ENCODE assay signal across 1 cellular context in the genomic region with DNA sequence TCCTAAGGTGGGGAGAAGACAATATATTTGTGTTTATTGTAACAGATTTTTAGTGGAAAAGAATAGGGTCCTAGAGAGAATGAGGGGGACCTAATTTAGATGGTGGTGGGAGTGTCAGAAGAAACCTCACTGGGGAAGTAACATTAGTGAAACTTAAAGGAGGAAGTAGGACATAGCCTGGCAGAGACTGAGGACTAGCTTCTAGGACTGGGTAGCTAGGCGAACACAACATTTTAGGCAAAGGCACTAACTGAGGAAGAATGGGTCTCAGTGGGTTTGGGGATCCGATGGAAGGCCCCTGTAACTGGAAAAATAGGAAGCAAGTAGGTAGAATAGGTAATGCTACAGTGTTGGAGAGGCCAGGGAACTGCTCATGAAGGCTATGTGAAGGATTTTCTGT.
TF ChIP-seq lines count a peak whose summit lies in the region.

No MANE protein-coding gene starts in this region.

TF ChIP-seq in GM12878, 131 proteins besides CTCF, POLR2A, EP300 and RAD21:
- TF ChIP-seq RUNX3 (IDR thresholded peaks at IDR 0.05; ENCODE audit: low read length) (peak; percentile 25; the same call in 1 of the 2 replicates), PML (IDR thresholded peaks at IDR 0.05; ENCODE audit: low read length) (peak; percentile 49; the same call in 1 of the 2 replicates), NR2C2 (IDR thresholded peaks at IDR 0.05; ENCODE audit: borderline replicate concordance, control insufficient read depth, insufficient read length, low read depth) (no peak), MEF2B (IDR thresholded peaks at IDR 0.05; ENCODE audit: partially characterized antibody, poor library complexity, severe bottlenecking) (no peak), JUND (IDR thresholded peaks at IDR 0.05; ENCODE audit: low read depth, low read length) (no peak), EZH2 (IDR thresholded peaks at IDR 0.05; ENCODE audit: borderline replicate concordance, control insufficient read depth, low read depth, low read length) (no peak), ATF7 (IDR thresholded peaks at IDR 0.05; ENCODE audit: low read depth) (no peak), RBBP5 (conservative IDR thresholded peaks at IDR 0.05) (no peak), NFIC (IDR thresholded peaks at IDR 0.05; ENCODE audit: low read depth, low read length) (peak; percentile 23; the same call in 1 of the 2 replicates), PAX5 (IDR thresholded peaks at IDR 0.05; ENCODE audit: borderline replicate concordance, low read depth, low read length) (no peak), BRCA1 (IDR thresholded peaks at IDR 0.05; ENCODE audit: low read depth, low read length) (no peak), SMAD5 (IDR thresholded peaks at IDR 0.05; ENCODE audit: low read depth) (no peak), IKZF2 (IDR thresholded peaks at IDR 0.05) (peak; percentile 15 to 21; a peak in 2 of 4 replicates), WRNIP1 (IDR thresholded peaks at IDR 0.05; ENCODE audit: borderline replicate concordance, low read depth, low read length) (no peak), CHD1 (IDR thresholded peaks at IDR 0.05; ENCODE audit: low read depth, low read length) (no peak), SPI1 (IDR thresholded peaks at IDR 0.05; ENCODE audit: borderline replicate concordance, insufficient read depth, low read depth, low read length) (peak; percentile 78), ZNF24 (IDR thresholded peaks at IDR 0.05) (no peak), BCLAF1 (IDR thresholded peaks at IDR 0.05) (no peak), MYB (IDR thresholded peaks at IDR 0.05; ENCODE audit: borderline replicate concordance, low read depth, low read length) (no peak), GATAD2B (conservative IDR thresholded peaks at IDR 0.05; ENCODE audit: low read depth) (no peak), NKRF (conservative IDR thresholded peaks at IDR 0.05) (no peak), RELB (IDR thresholded peaks at IDR 0.05; ENCODE audit: low read depth) (0 out of 2 replicates have a peak, but pooled peaks have one; percentile 20), IKZF1 (conservative IDR thresholded peaks at IDR 0.05) (peak; percentile 42; the same call in 1 of the 2 replicates)
- TF ChIP-seq, protein P1, sequence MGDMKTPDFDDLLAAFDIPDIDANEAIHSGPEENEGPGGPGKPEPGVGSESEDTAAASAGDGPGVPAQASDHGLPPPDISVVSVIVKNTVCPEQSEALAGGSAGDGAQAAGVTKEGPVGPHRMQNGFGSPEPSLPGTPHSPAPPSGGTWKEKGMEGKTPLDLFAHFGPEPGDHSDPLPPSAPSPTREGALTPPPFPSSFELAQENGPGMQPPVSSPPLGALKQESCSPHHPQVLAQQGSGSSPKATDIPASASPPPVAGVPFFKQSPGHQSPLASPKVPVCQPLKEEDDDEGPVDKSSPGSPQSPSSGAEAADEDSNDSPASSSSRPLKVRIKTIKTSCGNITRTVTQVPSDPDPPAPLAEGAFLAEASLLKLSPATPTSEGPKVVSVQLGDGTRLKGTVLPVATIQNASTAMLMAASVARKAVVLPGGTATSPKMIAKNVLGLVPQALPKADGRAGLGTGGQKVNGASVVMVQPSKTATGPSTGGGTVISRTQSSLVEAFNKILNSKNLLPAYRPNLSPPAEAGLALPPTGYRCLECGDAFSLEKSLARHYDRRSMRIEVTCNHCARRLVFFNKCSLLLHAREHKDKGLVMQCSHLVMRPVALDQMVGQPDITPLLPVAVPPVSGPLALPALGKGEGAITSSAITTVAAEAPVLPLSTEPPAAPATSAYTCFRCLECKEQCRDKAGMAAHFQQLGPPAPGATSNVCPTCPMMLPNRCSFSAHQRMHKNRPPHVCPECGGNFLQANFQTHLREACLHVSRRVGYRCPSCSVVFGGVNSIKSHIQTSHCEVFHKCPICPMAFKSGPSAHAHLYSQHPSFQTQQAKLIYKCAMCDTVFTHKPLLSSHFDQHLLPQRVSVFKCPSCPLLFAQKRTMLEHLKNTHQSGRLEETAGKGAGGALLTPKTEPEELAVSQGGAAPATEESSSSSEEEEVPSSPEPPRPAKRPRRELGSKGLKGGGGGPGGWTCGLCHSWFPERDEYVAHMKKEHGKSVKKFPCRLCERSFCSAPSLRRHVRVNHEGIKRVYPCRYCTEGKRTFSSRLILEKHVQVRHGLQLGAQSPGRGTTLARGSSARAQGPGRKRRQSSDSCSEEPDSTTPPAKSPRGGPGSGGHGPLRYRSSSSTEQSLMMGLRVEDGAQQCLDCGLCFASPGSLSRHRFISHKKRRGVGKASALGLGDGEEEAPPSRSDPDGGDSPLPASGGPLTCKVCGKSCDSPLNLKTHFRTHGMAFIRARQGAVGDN (IDR thresholded peaks at IDR 0.05): no peak
- TF ChIP-seq, protein P2, sequence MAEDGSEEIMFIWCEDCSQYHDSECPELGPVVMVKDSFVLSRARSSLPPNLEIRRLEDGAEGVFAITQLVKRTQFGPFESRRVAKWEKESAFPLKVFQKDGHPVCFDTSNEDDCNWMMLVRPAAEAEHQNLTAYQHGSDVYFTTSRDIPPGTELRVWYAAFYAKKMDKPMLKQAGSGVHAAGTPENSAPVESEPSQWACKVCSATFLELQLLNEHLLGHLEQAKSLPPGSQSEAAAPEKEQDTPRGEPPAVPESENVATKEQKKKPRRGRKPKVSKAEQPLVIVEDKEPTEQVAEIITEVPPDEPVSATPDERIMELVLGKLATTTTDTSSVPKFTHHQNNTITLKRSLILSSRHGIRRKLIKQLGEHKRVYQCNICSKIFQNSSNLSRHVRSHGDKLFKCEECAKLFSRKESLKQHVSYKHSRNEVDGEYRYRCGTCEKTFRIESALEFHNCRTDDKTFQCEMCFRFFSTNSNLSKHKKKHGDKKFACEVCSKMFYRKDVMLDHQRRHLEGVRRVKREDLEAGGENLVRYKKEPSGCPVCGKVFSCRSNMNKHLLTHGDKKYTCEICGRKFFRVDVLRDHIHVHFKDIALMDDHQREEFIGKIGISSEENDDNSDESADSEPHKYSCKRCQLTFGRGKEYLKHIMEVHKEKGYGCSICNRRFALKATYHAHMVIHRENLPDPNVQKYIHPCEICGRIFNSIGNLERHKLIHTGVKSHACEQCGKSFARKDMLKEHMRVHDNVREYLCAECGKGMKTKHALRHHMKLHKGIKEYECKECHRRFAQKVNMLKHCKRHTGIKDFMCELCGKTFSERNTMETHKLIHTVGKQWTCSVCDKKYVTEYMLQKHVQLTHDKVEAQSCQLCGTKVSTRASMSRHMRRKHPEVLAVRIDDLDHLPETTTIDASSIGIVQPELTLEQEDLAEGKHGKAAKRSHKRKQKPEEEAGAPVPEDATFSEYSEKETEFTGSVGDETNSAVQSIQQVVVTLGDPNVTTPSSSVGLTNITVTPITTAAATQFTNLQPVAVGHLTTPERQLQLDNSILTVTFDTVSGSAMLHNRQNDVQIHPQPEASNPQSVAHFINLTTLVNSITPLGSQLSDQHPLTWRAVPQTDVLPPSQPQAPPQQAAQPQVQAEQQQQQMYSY (CRISPR knock-in tag; IDR thresholded peaks at IDR 0.05): no peak
- TF ChIP-seq, protein P3, sequence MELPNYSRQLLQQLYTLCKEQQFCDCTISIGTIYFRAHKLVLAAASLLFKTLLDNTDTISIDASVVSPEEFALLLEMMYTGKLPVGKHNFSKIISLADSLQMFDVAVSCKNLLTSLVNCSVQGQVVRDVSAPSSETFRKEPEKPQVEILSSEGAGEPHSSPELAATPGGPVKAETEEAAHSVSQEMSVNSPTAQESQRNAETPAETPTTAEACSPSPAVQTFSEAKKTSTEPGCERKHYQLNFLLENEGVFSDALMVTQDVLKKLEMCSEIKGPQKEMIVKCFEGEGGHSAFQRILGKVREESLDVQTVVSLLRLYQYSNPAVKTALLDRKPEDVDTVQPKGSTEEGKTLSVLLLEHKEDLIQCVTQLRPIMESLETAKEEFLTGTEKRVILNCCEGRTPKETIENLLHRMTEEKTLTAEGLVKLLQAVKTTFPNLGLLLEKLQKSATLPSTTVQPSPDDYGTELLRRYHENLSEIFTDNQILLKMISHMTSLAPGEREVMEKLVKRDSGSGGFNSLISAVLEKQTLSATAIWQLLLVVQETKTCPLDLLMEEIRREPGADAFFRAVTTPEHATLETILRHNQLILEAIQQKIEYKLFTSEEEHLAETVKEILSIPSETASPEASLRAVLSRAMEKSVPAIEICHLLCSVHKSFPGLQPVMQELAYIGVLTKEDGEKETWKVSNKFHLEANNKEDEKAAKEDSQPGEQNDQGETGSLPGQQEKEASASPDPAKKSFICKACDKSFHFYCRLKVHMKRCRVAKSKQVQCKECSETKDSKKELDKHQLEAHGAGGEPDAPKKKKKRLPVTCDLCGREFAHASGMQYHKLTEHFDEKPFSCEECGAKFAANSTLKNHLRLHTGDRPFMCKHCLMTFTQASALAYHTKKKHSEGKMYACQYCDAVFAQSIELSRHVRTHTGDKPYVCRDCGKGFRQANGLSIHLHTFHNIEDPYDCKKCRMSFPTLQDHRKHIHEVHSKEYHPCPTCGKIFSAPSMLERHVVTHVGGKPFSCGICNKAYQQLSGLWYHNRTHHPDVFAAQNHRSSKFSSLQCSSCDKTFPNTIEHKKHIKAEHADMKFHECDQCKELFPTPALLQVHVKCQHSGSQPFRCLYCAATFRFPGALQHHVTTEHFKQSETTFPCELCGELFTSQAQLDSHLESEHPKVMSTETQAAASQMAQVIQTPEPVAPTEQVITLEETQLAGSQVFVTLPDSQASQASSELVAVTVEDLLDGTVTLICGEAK (IDR thresholded peaks at IDR 0.05; ENCODE audit: borderline replicate concordance): no peak
